In the genomic region with DNA sequence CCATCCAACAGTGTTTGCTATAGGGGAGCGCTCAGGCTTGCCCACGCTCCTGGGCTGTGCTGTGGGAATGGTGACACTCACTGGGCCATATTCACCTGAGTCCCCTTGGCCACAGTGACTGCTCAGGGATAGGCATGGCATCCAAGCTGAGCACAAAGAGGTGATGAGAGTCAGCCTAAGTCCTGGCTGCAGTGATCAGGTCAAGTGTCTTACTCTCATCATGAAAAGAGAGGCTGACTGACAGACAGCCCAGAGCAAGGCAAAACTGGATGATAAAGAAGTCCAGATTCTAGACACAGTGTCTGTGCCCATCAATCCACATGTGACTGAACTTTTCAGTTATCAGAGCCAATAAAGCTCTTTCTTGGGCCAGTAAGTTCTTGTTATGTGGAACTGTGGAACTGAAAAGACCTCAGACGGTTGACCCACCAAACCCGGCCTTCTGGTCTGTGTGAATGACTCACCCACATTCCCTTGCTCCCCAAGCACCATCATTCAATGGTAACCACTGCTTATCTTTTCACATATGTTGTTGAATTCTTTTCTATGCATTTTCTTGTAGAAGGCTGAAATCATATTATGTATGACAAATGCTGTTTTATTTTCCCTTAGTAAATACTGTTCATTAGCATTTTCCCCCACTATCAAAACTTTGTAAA, we compare ENCODE assay signal across 16 cellular contexts. TPM values are rescaled to one million over a fixed set of nuclear protein-coding genes. Genes with fewer than 3 reads are reported as not detected.
DNase-seq lines count a peak whose midpoint lies in the region; ATAC-seq, FAIRE-seq and TF ChIP-seq lines count a peak whose summit lies in the region.
"Had no signal": no experiment of that assay in that cellular context is flagged by ENCODE, and none has a peak within 500 bp of the region (broad histone marks: within the 10 kb centered on the region; RNA-seq: fewer than 3 reads in every experiment).

No MANE protein-coding gene starts in this region.

- peaks cover 7 to 17% (median 9%) of the 10 kb centered on the region in 4 donors for H3K4me1 Mint-ChIP-seq in CD4-positive, alpha-beta memory T cell
- peaks cover 11% of the 10 kb centered on the region for H3K4me1 Mint-ChIP-seq in neural crest cell
- peaks cover 15% of the 10 kb centered on the region for H3K4me1 Mint-ChIP-seq in stimulated activated memory B cell treated with anti-CD40 and anti-IgM and Interleukin-4, amounts not matched to agents 10 μg/mL and 1 μg/mL and 100 μg/mL, for 72 hours

- H4K20me1 ChIP-seq in OCI-LY1 (ENCODE audit: insufficient read depth, low read length) (no peaks in the 10 kb centered on the region), hepatocyte (ENCODE audit: insufficient read depth, poor library complexity, severe bottlenecking) (no peaks in the 10 kb centered on the region)

- ATAC-seq in stimulated activated memory B cell treated with anti-CD40 and anti-IgM and Interleukin-4, amounts not matched to agents 10 μg/mL and 1 μg/mL and 100 μg/mL, for 72 hours, result no peak
- ATAC-seq: activated T-helper 17 cell treated with anti-CD3 and anti-CD28 coated beads, Interleukin-2, amount 50 U/mL, for 72 hours; gastrocnemius medialis; left lung; stimulated activated naive CD8-positive, alpha-beta T cell treated with anti-CD3 and anti-CD28 coated beads, Interleukin-15, Interleukin-2, amounts not matched to agents 100 U/mL and 50 U/mL, for 24 hours had no signal

- H3K79me2 ChIP-seq in OCI-LY1 (ENCODE audit: insufficient read depth, low read length) (no peaks in the 10 kb centered on the region), hepatocyte (peaks cover 11% of the 10 kb centered on the region)

- H2AFZ ChIP-seq in OCI-LY1 (ENCODE audit: low read length) (no peak overlapping the region), hepatocyte (no peak overlapping the region)

- peaks cover 9% of the 10 kb centered on the region for H3K4me1 ChIP-seq in CD4-positive, alpha-beta memory T cell (ENCODE audit: insufficient read depth, low read length)
- peaks cover 44% of the 10 kb centered on the region for H3K4me1 ChIP-seq in OCI-LY1 (ENCODE audit: insufficient read depth, low read length, severe bottlenecking)
- H3K4me1 ChIP-seq in kidney (ENCODE audit: control insufficient read depth in 1 of 2, insufficient read depth in 1 of 2, low read depth in 1 of 2, low read length in 2 of 2), result no peaks in the 10 kb centered on the region
- no peaks in the 10 kb centered on the region for H3K4me1 ChIP-seq in hepatocyte (ENCODE audit: insufficient read depth)

- no peak overlapping the region for H3K4me2 ChIP-seq in OCI-LY1 (ENCODE audit: low read length)
- no peak overlapping the region for H3K4me2 ChIP-seq in hepatocyte

- no peak overlapping the region for H3K4me3 ChIP-seq in CD4-positive, alpha-beta memory T cell (ENCODE audit: low read length in 2 of 2)
- H3K4me3 ChIP-seq in OCI-LY1 (ENCODE audit: low read depth, low read length, poor library complexity, severe bottlenecking) (no peak overlapping the region), epithelial cell of proximal tubule (ENCODE audit: low read depth, low read length) (no peak overlapping the region), kidney (ENCODE audit: low read length in 2 of 2) (no peak overlapping the region), hepatocyte (no peak overlapping the region)
- H3K4me3 ChIP-seq: gastrocnemius medialis, left lung, ovary had no signal

- WGBS in hepatocyte (ENCODE audit: low lambda C conversion rate, missing lambda C conversion rate), result 89% methylated on average over 4 of the region's 4 CpGs

- no peak for FAIRE-seq in kidney (lab: Jason Lieb, UNC)
- FAIRE-seq: HTR-8/SVneo had no signal

- H3F3A ChIP-seq in OCI-LY1 (ENCODE audit: insufficient read depth, low read length), result 0 out of 2 replicates have a peak, but pooled peaks cover 12% of the 10 kb centered on the region

- no peaks in the 10 kb centered on the region for H3K9me3 ChIP-seq in CD4-positive, alpha-beta memory T cell (ENCODE audit: control insufficient read depth in 1 of 2, low read length in 2 of 2)
- H3K9me3 ChIP-seq in OCI-LY1 (ENCODE audit: low read length) (peaks cover 3% of the 10 kb centered on the region; the same call in 1 of the 2 replicates), kidney (ENCODE audit: control insufficient read depth in 1 of 2, low read length in 2 of 2) (no peaks in the 10 kb centered on the region), hepatocyte (ENCODE audit: low read depth) (no peaks in the 10 kb centered on the region)
- H3K9me3 ChIP-seq: gastrocnemius medialis, left lung, ovary had no signal

- POLR2A ChIA-PET in CD4-positive, alpha-beta memory T cell (lab: Charles Lee; ENCODE audit: partially characterized antibody), result no interaction called here

- H3K9me3 Mint-ChIP-seq in CD4-positive, alpha-beta memory T cell, result no peaks in the 10 kb centered on the region
- no peaks in the 10 kb centered on the region for H3K9me3 Mint-ChIP-seq in neural crest cell
- no peaks in the 10 kb centered on the region for H3K9me3 Mint-ChIP-seq in stimulated activated memory B cell treated with anti-CD40 and anti-IgM and Interleukin-4, amounts not matched to agents 10 μg/mL and 1 μg/mL and 100 μg/mL, for 72 hours
- H3K9me3 Mint-ChIP-seq: activated T-helper 17 cell treated with anti-CD3 and anti-CD28 coated beads, Interleukin-2, amount 50 U/mL, for 72 hours had no signal

- peak overlapping the region in 4 of 7 donors; percentile 26 to 65 (median 39) for H3K27ac Mint-ChIP-seq in CD4-positive, alpha-beta memory T cell
- peak overlapping the region; percentile 62 for H3K27ac Mint-ChIP-seq in neural crest cell (ENCODE audit: unreplicated experiment)
- H3K27ac Mint-ChIP-seq in stimulated activated memory B cell treated with anti-CD40 and anti-IgM and Interleukin-4, amounts not matched to agents 10 μg/mL and 1 μg/mL and 100 μg/mL, for 72 hours, result no peak overlapping the region
- H3K27ac Mint-ChIP-seq: activated T-helper 17 cell treated with anti-CD3 and anti-CD28 coated beads, Interleukin-2, amount 50 U/mL, for 72 hours had no signal

- H3K36me3 Mint-ChIP-seq in CD4-positive, alpha-beta memory T cell, result peaks cover 16 to 47% of the 10 kb centered on the region in 2 donors
- H3K36me3 Mint-ChIP-seq in neural crest cell (ENCODE audit: low read depth), result peaks cover 19% of the 10 kb centered on the region
- peaks cover 24% of the 10 kb centered on the region for H3K36me3 Mint-ChIP-seq in stimulated activated memory B cell treated with anti-CD40 and anti-IgM and Interleukin-4, amounts not matched to agents 10 μg/mL and 1 μg/mL and 100 μg/mL, for 72 hours

- H3K36me3 ChIP-seq in CD4-positive, alpha-beta memory T cell (ENCODE audit: insufficient read depth, low read length), result peaks cover 14% of the 10 kb centered on the region
- H3K36me3 ChIP-seq in OCI-LY1 (ENCODE audit: insufficient read depth, low read length) (peaks cover 38% of the 10 kb centered on the region), kidney (ENCODE audit: control insufficient read depth in 1 of 2, insufficient read depth in 2 of 2, low read length in 2 of 2) (peaks cover 7 to 10% of the 10 kb centered on the region in 2 donors), hepatocyte (replicated peaks; ENCODE audit: insufficient read depth, low read depth) (no peaks in the 10 kb centered on the region)
- H3K36me3 ChIP-seq: ovary had no signal

- CTCF ChIA-PET in CD4-positive, alpha-beta memory T cell (lab: Charles Lee; ENCODE audit: partially characterized antibody), result no interaction called here

- H3K9me2 ChIP-seq in OCI-LY1 (ENCODE audit: low read depth, low read length) (no peaks in the 10 kb centered on the region), hepatocyte (replicated peaks; ENCODE audit: insufficient read depth) (no peaks in the 10 kb centered on the region)

- H3K4me3 Mint-ChIP-seq in CD4-positive, alpha-beta memory T cell, result no peak overlapping the region
- H3K4me3 Mint-ChIP-seq in neural crest cell, result no peak overlapping the region
- H3K4me3 Mint-ChIP-seq in stimulated activated memory B cell treated with anti-CD40 and anti-IgM and Interleukin-4, amounts not matched to agents 10 μg/mL and 1 μg/mL and 100 μg/mL, for 72 hours, result no peak overlapping the region
- H3K4me3 Mint-ChIP-seq: activated T-helper 17 cell treated with anti-CD3 and anti-CD28 coated beads, Interleukin-2, amount 50 U/mL, for 72 hours had no signal

- TF ChIP-seq CTCF in OCI-LY1 (IDR thresholded peaks at IDR 0.05; ENCODE audit: low read length) (no peak), epithelial cell of proximal tubule (conservative IDR thresholded peaks at IDR 0.05; ENCODE audit: low read depth, low read length) (no peak), neural crest cell (conservative IDR thresholded peaks at IDR 0.05) (no peak), kidney (IDR thresholded peaks at IDR 0.05; ENCODE audit: borderline replicate concordance, extremely low read depth, insufficient read depth) (no peak), hepatocyte (IDR thresholded peaks at IDR 0.05; ENCODE audit: poor library complexity) (no peak)

- H3K27ac ChIP-seq in CD4-positive, alpha-beta memory T cell (ENCODE audit: low read depth, low read length), result no peak overlapping the region
- peak overlapping the region; percentile 96 for H3K27ac ChIP-seq in OCI-LY1 (ENCODE audit: low read depth, low read length, poor library complexity, severe bottlenecking)
- H3K27ac ChIP-seq in kidney (ENCODE audit: low read depth in 2 of 2, low read length in 2 of 2), result no peak overlapping the region
- H3K27ac ChIP-seq in hepatocyte, result no peak overlapping the region
- H3K27ac ChIP-seq: gastrocnemius medialis, left lung, ovary had no signal

- no peaks in the 10 kb centered on the region for H3K27me3 Mint-ChIP-seq in CD4-positive, alpha-beta memory T cell
- no peaks in the 10 kb centered on the region for H3K27me3 Mint-ChIP-seq in neural crest cell (ENCODE audit: low read depth)
- no peaks in the 10 kb centered on the region for H3K27me3 Mint-ChIP-seq in stimulated activated memory B cell treated with anti-CD40 and anti-IgM and Interleukin-4, amounts not matched to agents 10 μg/mL and 1 μg/mL and 100 μg/mL, for 72 hours
- H3K27me3 Mint-ChIP-seq: activated T-helper 17 cell treated with anti-CD3 and anti-CD28 coated beads, Interleukin-2, amount 50 U/mL, for 72 hours had no signal

- DNase-seq in CD4-positive, alpha-beta memory T cell, result no peak
- DNase-seq in epithelial cell of proximal tubule (ENCODE audit: low read depth) (peak; percentile 43), neural crest cell (ENCODE audit: low read depth, low spot score) (no peak), NCI-H345 (lab: John Stamatoyannopoulos, UW) (no peak), kidney (no peak), hepatocyte (ENCODE audit: low spot score) (no peak)
- DNase-seq: gastrocnemius medialis; left lung; NCI-H1417 treated with DMSO at 0.1 percent for 48 hours; ovary; stimulated activated CD4-positive, alpha-beta T cell treated with anti-CD3 and anti-CD28 coated beads, Interleukin-2, amount 100 ng/mL, for 48 hours; stimulated activated naive CD8-positive, alpha-beta T cell treated with anti-CD3 and anti-CD28 coated beads, Interleukin-15, Interleukin-2, amounts not matched to agents 100 U/mL and 50 U/mL, for 24 hours had no signal

- intact Hi-C loops in CD4-positive, alpha-beta memory T cell (cut with micrococcal nuclease), result no loop called here
- intact Hi-C loops in kidney (cut with DNase I), result no loop called here

- H3K9ac ChIP-seq in OCI-LY1 (ENCODE audit: low read length), result no peak overlapping the region
- H3K9ac ChIP-seq in kidney (ENCODE audit: low read length in 2 of 2), result no peak overlapping the region

- H3K27me3 ChIP-seq in CD4-positive, alpha-beta memory T cell (ENCODE audit: insufficient read depth, low read length), result no peaks in the 10 kb centered on the region
- H3K27me3 ChIP-seq in OCI-LY1 (ENCODE audit: insufficient read depth, low read length) (no peaks in the 10 kb centered on the region), hepatocyte (no peaks in the 10 kb centered on the region)
- H3K27me3 ChIP-seq: gastrocnemius medialis, left lung, ovary had no signal

RNA-seq across cellular contexts. Expression of gene YPEL1, which starts 43.2 kb away (rescaled TPM):
- total RNA-seq in CD4-positive, alpha-beta memory T cell, result 1 to 10 TPM; 8.0 to 9.8 TPM
- 1 to 10 TPM; 4.9 to 5.3 TPM for polyA plus RNA-seq in CD4-positive, alpha-beta memory T cell
- total RNA-seq in epithelial cell of proximal tubule (1.5 and 7.3 TPM in 2 replicates), neural crest cell (19.5 and 20.9 TPM in 2 replicates), kidney (6.1 TPM), hepatocyte (1.9 and 2.0 TPM in 2 replicates)
- polyA plus RNA-seq in kidney (ENCODE audit: insufficient read depth, low read depth, low replicate concordance) (2.2 TPM), hepatocyte (3.1 and 3.5 TPM in 2 replicates)
